ENCODE assay signal across 1 cellular context in genomic region chr22:35633520-35633919, GRCh38.
TF ChIP-seq lines count a peak whose summit lies in the region.

No MANE protein-coding gene starts in this region.

TF ChIP-seq in HEK293, 187 proteins besides CTCF, POLR2A, EP300 and RAD21 (continued from another document and continues in another):
- TF ChIP-seq ZSCAN18 (tag by site-specific recombination; IDR thresholded peaks at IDR 0.05) = no peak
- no peak for TF ChIP-seq ZNF37A (tag by site-specific recombination; IDR thresholded peaks at IDR 0.05)
- TF ChIP-seq ZNF548 (tag by site-specific recombination; IDR thresholded peaks at IDR 0.05) = no peak
- TF ChIP-seq TCF7L2 (IDR thresholded peaks at IDR 0.05; ENCODE audit: borderline replicate concordance, low read depth, low read length) = no peak
- TF ChIP-seq ZNF658 (tag by site-specific recombination; IDR thresholded peaks at IDR 0.05) = peak; percentile 81; the same call in 1 of the 2 replicates
- no peak for TF ChIP-seq SP3 (tag by site-specific recombination; IDR thresholded peaks at IDR 0.05)
- no peak for TF ChIP-seq ZNF335 (tag by site-specific recombination; conservative IDR thresholded peaks at IDR 0.05)
- TF ChIP-seq ZEB2 (tag by site-specific recombination; IDR thresholded peaks at IDR 0.05) = no peak
- TF ChIP-seq ZNF174 (tag by site-specific recombination; IDR thresholded peaks at IDR 0.05) = no peak
- no peak for TF ChIP-seq ZNF654 (tag by site-specific recombination; IDR thresholded peaks at IDR 0.05; ENCODE audit: low read depth)
- no peak for TF ChIP-seq HIC1 (tag by site-specific recombination; IDR thresholded peaks at IDR 0.05)
- TF ChIP-seq PRDM10 (tag by site-specific recombination; IDR thresholded peaks at IDR 0.05) = no peak
- no peak for TF ChIP-seq PRDM4 (tag by site-specific recombination; IDR thresholded peaks at IDR 0.05)
- TF ChIP-seq ZNF621 (tag by site-specific recombination; IDR thresholded peaks at IDR 0.05) = peak; percentile 75; the same call in 1 of the 2 replicates
- no peak for TF ChIP-seq REST (tag by site-specific recombination; IDR thresholded peaks at IDR 0.05)
- TF ChIP-seq ZNF391 (tag by site-specific recombination; IDR thresholded peaks at IDR 0.05; ENCODE audit: borderline replicate concordance, low read depth) = no peak
- no peak for TF ChIP-seq ZNF76 (tag by site-specific recombination; IDR thresholded peaks at IDR 0.05; ENCODE audit: borderline replicate concordance, low read depth)
- TF ChIP-seq ZNF639 (tag by site-specific recombination; IDR thresholded peaks at IDR 0.05) = no peak
- TF ChIP-seq ZBTB48 (tag by site-specific recombination; IDR thresholded peaks at IDR 0.05) = 0 out of 2 replicates have a peak, but pooled peaks have one; percentile 20
- peak; percentile 100 for TF ChIP-seq ZSCAN4 (tag by site-specific recombination; IDR thresholded peaks at IDR 0.05)
- no peak for TF ChIP-seq ZNF24 (tag by site-specific recombination; IDR thresholded peaks at IDR 0.05)
- TF ChIP-seq ZNF114 (tag by site-specific recombination; IDR thresholded peaks at IDR 0.05) = no peak
- TF ChIP-seq ZNF398 (tag by site-specific recombination; IDR thresholded peaks at IDR 0.05) = 0 out of 2 replicates have a peak, but pooled peaks have one; percentile 34
- TF ChIP-seq ZNF211 (tag by site-specific recombination; IDR thresholded peaks at IDR 0.05; ENCODE audit: low read depth) = no peak
- no peak for TF ChIP-seq ZNF449 (tag by site-specific recombination; IDR thresholded peaks at IDR 0.05)
- no peak for TF ChIP-seq ZNF280C (tag by site-specific recombination; IDR thresholded peaks at IDR 0.05)
- no peak for TF ChIP-seq ZNF157 (tag by site-specific recombination; IDR thresholded peaks at IDR 0.05)
- TF ChIP-seq ZNF18 (tag by site-specific recombination; IDR thresholded peaks at IDR 0.05) = no peak
- TF ChIP-seq SCRT2 (tag by site-specific recombination; IDR thresholded peaks at IDR 0.05) = no peak
